In genomic region chr7:100093054-100093453, GRCh38 we compare ENCODE assay signal across 1 cellular context.
TF ChIP-seq lines count a peak whose summit lies in the region.

No MANE protein-coding gene starts in this region.

TF ChIP-seq in WTC11, 78 proteins besides CTCF, POLR2A, EP300 and RAD21 (continued from another document):
- TF ChIP-seq ZBTB21 (CRISPR knock-in tag; IDR thresholded peaks at IDR 0.05; ENCODE audit: borderline replicate concordance) (no peak), ZNF281 (CRISPR knock-in tag; IDR thresholded peaks at IDR 0.05) (no peak), FOXK1 (CRISPR knock-in tag; IDR thresholded peaks at IDR 0.05) (no peak), IRF1 (CRISPR knock-in tag; IDR thresholded peaks at IDR 0.05) (no peak), ARID4B (CRISPR knock-in tag; IDR thresholded peaks at IDR 0.05; ENCODE audit: borderline replicate concordance) (no peak)
